ENCODE assay signal across 1 cellular context in genomic region chr6:21769973-21770372, GRCh38.
TF ChIP-seq lines count a peak whose summit lies in the region.

No MANE protein-coding gene starts in this region.

TF ChIP-seq in H1, 55 proteins besides CTCF, POLR2A, EP300 and RAD21:
- TF ChIP-seq BCL11A (IDR thresholded peaks at IDR 0.05; ENCODE audit: low read depth in 2 of 2, low read length in 2 of 2) (no peak), ATF3 (IDR thresholded peaks at IDR 0.05; ENCODE audit: insufficient read depth, low read depth, low read length) (no peak), KDM1A (IDR thresholded peaks at IDR 0.05; ENCODE audit: borderline replicate concordance, low read length) (no peak), CHD1 (IDR thresholded peaks at IDR 0.05; ENCODE audit: low read depth, low read length) (no peak), TCF12 (IDR thresholded peaks at IDR 0.05; ENCODE audit: low read depth, low read length) (no peak), BACH1 (IDR thresholded peaks at IDR 0.05; ENCODE audit: low read length) (no peak), ATF2 (IDR thresholded peaks at IDR 0.05; ENCODE audit: low read length) (no peak), ASH2L (IDR thresholded peaks at IDR 0.05; ENCODE audit: low read length) (no peak), CBX5 (IDR thresholded peaks at IDR 0.05; ENCODE audit: low read depth, low read length) (no peak), JUND (IDR thresholded peaks at IDR 0.05; ENCODE audit: low read length) (no peak), RBBP5 (IDR thresholded peaks at IDR 0.05; ENCODE audit: borderline replicate concordance, low read depth, low read length) (no peak), MAX (IDR thresholded peaks at IDR 0.05) (no peak), EZH2 (IDR thresholded peaks at IDR 0.05; ENCODE audit: low read depth, low read length, severe bottlenecking) (no peak), CREB1 (IDR thresholded peaks at IDR 0.05) (no peak)
